In genomic region chr4:95545526-95545925, GRCh38 we compare ENCODE assay signal across 20 cellular contexts. TPM values are rescaled to one million over a fixed set of nuclear protein-coding genes. Genes with fewer than 3 reads are reported as not detected.
A peak's percentile ranks its signal among the peaks of the same experiment; 100 is the strongest.
DNase-seq lines count a peak whose midpoint lies in the region; ATAC-seq and TF ChIP-seq lines count a peak whose summit lies in the region.
"Had no signal": no experiment of that assay in that cellular context is flagged by ENCODE, and none has a peak within 500 bp of the region (broad histone marks: within the 10 kb centered on the region; RNA-seq: fewer than 3 reads in every experiment).

No MANE protein-coding gene starts in this region.

- no peaks in the 10 kb centered on the region for H3K9me3 ChIP-seq in mesenchymal stem cell (ENCODE audit: control insufficient read depth, low read length)
- no peaks in the 10 kb centered on the region for H3K9me3 ChIP-seq in testis
- H3K9me3 ChIP-seq: HAP-1 had no signal

- 61% methylated on average over 6 of the region's 6 CpGs for WGBS in mesenchymal stem cell
- WGBS in testis, 2 donors: 54 to 69% methylated on average over 6 of the region's 6 CpGs

- no peak overlapping the region for H3K4me2 ChIP-seq in mesenchymal stem cell (ENCODE audit: low read length, poor library complexity, severe bottlenecking)

- H3K18ac ChIP-seq in mesenchymal stem cell (ENCODE audit: low read depth in 1 of 2, low read length in 2 of 2): peak overlapping the region in 1 of 2 experiments; percentile 40

- no peak overlapping the region for H3K27ac Mint-ChIP-seq in activated CD8-positive, alpha-beta memory T cell treated with anti-CD3 and anti-CD28 coated beads, Interleukin-2, amount 10 ng/mL, durations not matched to agents 7 days and 5 days
- H3K27ac Mint-ChIP-seq: activated CD8-positive, alpha-beta T cell treated with anti-CD3 and anti-CD28 coated beads for 36 hours; activated T-helper 2 cell treated with anti-CD3 and anti-CD28 coated beads, Interferon-gamma antibody, Interleukin-2, Interleukin-4, amounts not matched to agents 10 μg/mL and 5 μg/mL and 100 μg/mL, durations not matched to agents 14 hours and 24 hours and 36 hours; stimulated activated memory B cell treated with anti-CD40 and anti-IgM and Interleukin-4, amounts not matched to agents 10 μg/mL and 1 μg/mL and 100 μg/mL, for 72 hours had no signal

- H2BK120ac ChIP-seq in mesenchymal stem cell (ENCODE audit: low read depth, low read length): no peak overlapping the region

- H3K27me3 ChIP-seq in dorsolateral prefrontal cortex: no peaks in the 10 kb centered on the region
- H3K27me3 ChIP-seq in mesenchymal stem cell (ENCODE audit: control insufficient read depth in 1 of 2, insufficient read depth in 1 of 2, low read length in 2 of 2): peaks cover 8 to 60% of the 10 kb centered on the region in 2 experiments
- H3K27me3 ChIP-seq in testis: no peaks in the 10 kb centered on the region

- H3K4me1 Mint-ChIP-seq in activated CD8-positive, alpha-beta memory T cell treated with anti-CD3 and anti-CD28 coated beads, Interleukin-2, amount 10 ng/mL, durations not matched to agents 7 days and 5 days: peaks cover 11% of the 10 kb centered on the region
- H3K4me1 Mint-ChIP-seq: stimulated activated memory B cell treated with anti-CD40 and anti-IgM and Interleukin-4, amounts not matched to agents 10 μg/mL and 1 μg/mL and 100 μg/mL, for 72 hours had no signal

- no peaks in the 10 kb centered on the region for H3K36me3 Mint-ChIP-seq in activated CD8-positive, alpha-beta memory T cell treated with anti-CD3 and anti-CD28 coated beads, Interleukin-2, amount 10 ng/mL, durations not matched to agents 7 days and 5 days
- H3K36me3 Mint-ChIP-seq: stimulated activated memory B cell treated with anti-CD40 and anti-IgM and Interleukin-4, amounts not matched to agents 10 μg/mL and 1 μg/mL and 100 μg/mL, for 72 hours had no signal

- no peak for ATAC-seq in activated CD8-positive, alpha-beta memory T cell treated with anti-CD3 and anti-CD28 coated beads, Interleukin-2, amount 10 ng/mL, durations not matched to agents 7 days and 5 days
- ATAC-seq in HG02840 (IDR thresholded peaks at IDR 0.05; ENCODE audit: low FRiP score, unreplicated experiment): no peak
- ATAC-seq: activated CD8-positive, alpha-beta T cell treated with anti-CD3 and anti-CD28 coated beads for 36 hours; K562; stimulated activated memory B cell treated with anti-CD40 and anti-IgM and Interleukin-4, amounts not matched to agents 10 μg/mL and 1 μg/mL and 100 μg/mL, for 72 hours had no signal

- no peak overlapping the region for H2BK5ac ChIP-seq in mesenchymal stem cell (ENCODE audit: low read depth, low read length, poor library complexity, severe bottlenecking)

- no peaks in the 10 kb centered on the region for H3K9me3 Mint-ChIP-seq in activated CD8-positive, alpha-beta memory T cell treated with anti-CD3 and anti-CD28 coated beads, Interleukin-2, amount 10 ng/mL, durations not matched to agents 7 days and 5 days (ENCODE audit: low read depth)
- H3K9me3 Mint-ChIP-seq: activated CD8-positive, alpha-beta T cell treated with anti-CD3 and anti-CD28 coated beads for 36 hours; activated T-helper 2 cell treated with anti-CD3 and anti-CD28 coated beads, Interferon-gamma antibody, Interleukin-2, Interleukin-4, amounts not matched to agents 10 μg/mL and 5 μg/mL and 100 μg/mL, durations not matched to agents 14 hours and 24 hours and 36 hours; stimulated activated memory B cell treated with anti-CD40 and anti-IgM and Interleukin-4, amounts not matched to agents 10 μg/mL and 1 μg/mL and 100 μg/mL, for 72 hours had no signal

- H3K4me3 ChIP-seq in dorsolateral prefrontal cortex: peak overlapping the region; percentile 57 to 94 (median 84)
- H3K4me3 ChIP-seq in mesenchymal stem cell (ENCODE audit: insufficient read depth in 1 of 2, low read depth in 1 of 2, low read length in 2 of 2): no peak overlapping the region
- H3K4me3 ChIP-seq in testis: no peak overlapping the region
- H3K4me3 ChIP-seq: HAP-1, K562, lung, skin epidermis had no signal

- intact Hi-C loops in dorsolateral prefrontal cortex (cut with DNase I): loop anchor here (5.0 to 10.0 kb wide), 6 partner anchors 131 to 492 kb away; no protein-coding TSS in a partner anchor
- intact Hi-C loops in testis (cut with DNase I; ENCODE audit: low total_unique reads): no loop called here

- peak overlapping the region in 1 of 2 experiments; percentile 51 for H3K4ac ChIP-seq in mesenchymal stem cell (ENCODE audit: low read depth in 1 of 2, low read length in 2 of 2)

- H3K27ac ChIP-seq in dorsolateral prefrontal cortex (peak overlapping the region in 58 of 59 donors; percentile 45 to 100 (median 99)), mesenchymal stem cell (ENCODE audit: low read length, poor library complexity, severe bottlenecking) (no peak overlapping the region), testis (peak overlapping the region; percentile 92 to 95)
- H3K27ac ChIP-seq: skin epidermis had no signal

- H3K9ac ChIP-seq in mesenchymal stem cell (ENCODE audit: low read length): no peak overlapping the region

- CTCF ChIA-PET in activated CD8-positive, alpha-beta memory T cell treated with anti-CD3 and anti-CD28 coated beads, Interleukin-2, amount 10 ng/mL, durations not matched to agents 7 days and 5 days (lab: Charles Lee): no interaction called here

- H2AFZ ChIP-seq in mesenchymal stem cell (ENCODE audit: low read depth, low read length): no peak overlapping the region

- H4K91ac ChIP-seq in mesenchymal stem cell (ENCODE audit: low read length): no peak overlapping the region

- no peak for TF ChIP-seq POLR2A in testis (IDR thresholded peaks at IDR 0.05)

- no peak overlapping the region for H2AK5ac ChIP-seq in mesenchymal stem cell (ENCODE audit: low read length, severe bottlenecking)

- H3K36me3 ChIP-seq in mesenchymal stem cell (ENCODE audit: control insufficient read depth in 1 of 2, insufficient read depth in 2 of 2, low read depth in 1 of 2, low read length in 2 of 2): no peaks in the 10 kb centered on the region
- H3K36me3 ChIP-seq in testis (ENCODE audit: low read depth, missing control alignments): no peaks in the 10 kb centered on the region
- H3K36me3 ChIP-seq: HAP-1 had no signal

- TF ChIP-seq CTCF in dorsolateral prefrontal cortex (IDR thresholded peaks at IDR 0.05 in 54 of 56, conservative IDR thresholded peaks at IDR 0.05 in 2 of 56; ENCODE audit: low read depth in 1 of 56, partially characterized antibody in 56 of 56) (peak in 13 of 56 donors; percentile 9 to 24 (median 17)), testis (IDR thresholded peaks at IDR 0.05) (no peak)

- no peak overlapping the region for H3K4me3 Mint-ChIP-seq in activated CD8-positive, alpha-beta memory T cell treated with anti-CD3 and anti-CD28 coated beads, Interleukin-2, amount 10 ng/mL, durations not matched to agents 7 days and 5 days
- H3K4me3 Mint-ChIP-seq: activated CD8-positive, alpha-beta T cell treated with anti-CD3 and anti-CD28 coated beads for 36 hours; stimulated activated memory B cell treated with anti-CD40 and anti-IgM and Interleukin-4, amounts not matched to agents 10 μg/mL and 1 μg/mL and 100 μg/mL, for 72 hours had no signal

- H3K27me3 Mint-ChIP-seq in activated CD8-positive, alpha-beta memory T cell treated with anti-CD3 and anti-CD28 coated beads, Interleukin-2, amount 10 ng/mL, durations not matched to agents 7 days and 5 days: peaks cover 40% of the 10 kb centered on the region

- no peak overlapping the region for H3K23ac ChIP-seq in mesenchymal stem cell (ENCODE audit: low read length in 2 of 2)

- H3K4me1 ChIP-seq in mesenchymal stem cell (ENCODE audit: control insufficient read depth, insufficient read depth, low read depth, low read length) (peaks cover 16% of the 10 kb centered on the region), testis (peaks cover 17% of the 10 kb centered on the region)
- H3K4me1 ChIP-seq: HAP-1 had no signal

- H2BK15ac ChIP-seq in mesenchymal stem cell (ENCODE audit: low read depth, poor library complexity, severe bottlenecking): no peak overlapping the region

- no peak overlapping the region for H4K8ac ChIP-seq in mesenchymal stem cell (ENCODE audit: low read length)

- no peaks in the 10 kb centered on the region for H3K79me1 ChIP-seq in mesenchymal stem cell (replicated peaks; ENCODE audit: low read length, poor library complexity, severe bottlenecking)

- H3K14ac ChIP-seq in mesenchymal stem cell (ENCODE audit: low read length in 2 of 2): no peak overlapping the region

- no peak overlapping the region for H2BK12ac ChIP-seq in mesenchymal stem cell (ENCODE audit: low read length in 2 of 2)

- DNase-seq in NCI-H2227 treated with DMSO at 0.1 percent for 48 hours (lab: John Stamatoyannopoulos, UW): peak; percentile 7
- DNase-seq in dorsolateral prefrontal cortex: no peak
- DNase-seq in mesenchymal stem cell: peak; percentile 57
- DNase-seq in testis: no peak
- no peak for DNase-seq in DMS153 (lab: John Stamatoyannopoulos, UW)
- no peak for DNase-seq in DMS153 treated with DMSO at 0.1 percent for 48 hours (lab: John Stamatoyannopoulos, UW; ENCODE audit: unreplicated experiment)
- DNase-seq in activated CD8-positive, alpha-beta memory T cell treated with anti-CD3 and anti-CD28 coated beads, Interleukin-2, amount 10 ng/mL, durations not matched to agents 7 days and 5 days: no peak
- DNase-seq: activated CD8-positive, alpha-beta T cell treated with anti-CD3 and anti-CD28 coated beads for 36 hours; amniotic stem cell; NCI-H1105 treated with DMSO at 0.1 percent for 48 hours; SHP77 treated with DMSO at 0.1 percent for 48 hours had no signal

RNA-seq across cellular contexts. Expression of gene UNC5C, which starts 3.2 kb away (rescaled TPM):
- total RNA-seq in dorsolateral prefrontal cortex (10 to 100 TPM; 16.1 to 88.4 (median 33.9) TPM), testis (10 to 100 TPM; 20.5 to 22.8 TPM)
- polyA plus RNA-seq in mesenchymal stem cell (2013, experiment 1 of 2): 14.9 TPM
- polyA plus RNA-seq in mesenchymal stem cell (2013, experiment 2 of 2): 14.1 TPM
- 6.8 TPM for polyA plus RNA-seq in testis (ENCODE audit: insufficient read depth, low read depth, low replicate concordance)
- total RNA-seq in activated CD8-positive, alpha-beta memory T cell treated with anti-CD3 and anti-CD28 coated beads, Interleukin-2, amount 10 ng/mL, durations not matched to agents 7 days and 5 days: not detected
- total RNA-seq: activated CD8-positive, alpha-beta T cell treated with anti-CD3 and anti-CD28 coated beads for 36 hours; Daoy; dermis microvascular lymphatic vessel endothelial cell had no signal

Comparison
In these comparisons a context has a peak if more than half of its experiments do, and no peak if none do; other contexts are left out.
1. DNase-seq: peak in NCI-H2227 treated with DMSO at 0.1 percent for 48 hours (single experiment) and mesenchymal stem cell (single experiment); none in dorsolateral prefrontal cortex (0 of 10), testis (single experiment), DMS153 (single experiment), DMS153 treated with DMSO at 0.1 percent for 48 hours (single experiment) and activated CD8-positive, alpha-beta memory T cell treated with anti-CD3 and anti-CD28 coated beads, Interleukin-2, amount 10 ng/mL, durations not matched to agents 7 days and 5 days (single experiment).
2. H3K4me3 ChIP-seq: peak in dorsolateral prefrontal cortex (59 of 59); none in mesenchymal stem cell (0 of 2) and testis (0 of 2).
3. RNA of gene UNC5C, which starts 3.2 kb away (total RNA-seq): 16.1 to 88.4 TPM in dorsolateral prefrontal cortex and 20.5 to 22.8 TPM in testis; not detected in activated CD8-positive, alpha-beta memory T cell treated with anti-CD3 and anti-CD28 coated beads, Interleukin-2, amount 10 ng/mL, durations not matched to agents 7 days and 5 days; every median in the first group is over 10 times any median in the second.